In the genomic region with DNA sequence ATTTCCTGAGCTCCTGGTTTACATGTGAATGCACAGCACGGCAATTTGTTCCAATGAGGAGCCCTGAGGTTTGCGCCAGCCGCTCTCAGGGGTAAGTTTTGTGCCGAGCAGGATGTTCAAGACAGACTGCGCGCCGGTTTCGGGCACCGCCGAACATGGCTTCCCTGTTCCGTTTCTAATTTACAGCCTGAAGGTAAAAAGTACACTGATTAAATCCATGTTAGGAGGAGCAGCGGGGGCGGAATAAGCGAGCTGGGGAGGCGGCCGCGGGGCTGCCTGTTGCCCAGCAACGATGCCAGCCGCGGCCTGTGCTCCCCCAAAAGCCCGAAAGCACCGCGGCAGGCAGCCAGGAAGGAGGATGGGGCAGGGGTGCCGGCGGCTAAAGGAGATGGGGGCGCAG, we compare ENCODE assay signal across 10 cellular contexts. TPM values are rescaled to one million over a fixed set of nuclear protein-coding genes. Genes with fewer than 3 reads are reported as not detected.
DNase-seq lines count a peak whose midpoint lies in the region; ATAC-seq and TF ChIP-seq lines count a peak whose summit lies in the region.
"Had no signal": no experiment of that assay in that cellular context is flagged by ENCODE, and none has a peak within 500 bp of the region (broad histone marks: within the 10 kb centered on the region; RNA-seq: fewer than 3 reads in every experiment).

No MANE protein-coding gene starts in this region.

- H3K9me3 ChIP-seq in SK-N-SH = no peaks in the 10 kb centered on the region
- H3K9me3 ChIP-seq: esophagus muscularis mucosa had no signal

- H3K9me3 Mint-ChIP-seq in activated CD4-positive, alpha-beta memory T cell treated with anti-CD3 and anti-CD28 coated beads for 36 hours = no peaks in the 10 kb centered on the region
- H3K9me3 Mint-ChIP-seq in activated CD4-positive, alpha-beta memory T cell treated with anti-CD3 and anti-CD28 coated beads, Interleukin-2, amount 10 ng/mL, durations not matched to agents 7 days and 5 days = no peaks in the 10 kb centered on the region
- no peaks in the 10 kb centered on the region for H3K9me3 Mint-ChIP-seq in T-cell
- H3K9me3 Mint-ChIP-seq in stimulated activated naive B cell treated with anti-CD40 and anti-IgM and Interleukin-4, amounts not matched to agents 10 μg/mL and 1 μg/mL and 100 μg/mL, for 72 hours = no peaks in the 10 kb centered on the region

- intact Hi-C loops in activated CD4-positive, alpha-beta memory T cell treated with anti-CD3 and anti-CD28 coated beads for 36 hours (cut with micrococcal nuclease) = no loop called here

- no peak overlapping the region for H3K4me2 ChIP-seq in SK-N-SH

- H3K9ac ChIP-seq in SK-N-SH = no peak overlapping the region

- TF ChIP-seq RAD21 in SK-N-SH (IDR thresholded peaks at IDR 0.05; ENCODE audit: low read length) = no peak

- H3F3A ChIP-seq in SK-N-SH (replicated peaks; ENCODE audit: insufficient read depth) = peaks cover 20% of the 10 kb centered on the region

- no peaks in the 10 kb centered on the region for H4K20me1 ChIP-seq in SK-N-SH (ENCODE audit: insufficient read depth)

- no peaks in the 10 kb centered on the region for H3K36me3 ChIP-seq in SK-N-SH (replicated peaks in 1 of 2; ENCODE audit: control insufficient read depth in 1 of 2, insufficient read depth in 2 of 2, low read length in 1 of 2)

- no peak overlapping the region; the same call in 1 of the 2 replicates for H2AFZ ChIP-seq in SK-N-SH (ENCODE audit: low read depth)

- no peak overlapping the region for H3K27ac Mint-ChIP-seq in activated CD4-positive, alpha-beta memory T cell treated with anti-CD3 and anti-CD28 coated beads for 36 hours
- H3K27ac Mint-ChIP-seq in activated CD4-positive, alpha-beta memory T cell treated with anti-CD3 and anti-CD28 coated beads, Interleukin-2, amount 10 ng/mL, durations not matched to agents 7 days and 5 days = no peak overlapping the region
- H3K27ac Mint-ChIP-seq in T-cell = no peak overlapping the region
- H3K27ac Mint-ChIP-seq in stimulated activated naive B cell treated with anti-CD40 and anti-IgM and Interleukin-4, amounts not matched to agents 10 μg/mL and 1 μg/mL and 100 μg/mL, for 72 hours = peak overlapping the region; percentile 77

- CTCF ChIA-PET in activated CD4-positive, alpha-beta memory T cell treated with anti-CD3 and anti-CD28 coated beads for 36 hours (lab: Charles Lee) = interaction anchor here (0.5 to 4.8 kb wide), 49 partner anchors 9 to 581 kb away, joined by 3 to 50 read pairs (median 5); a partner anchor contains a TSS
- CTCF ChIA-PET in activated CD4-positive, alpha-beta memory T cell treated with anti-CD3 and anti-CD28 coated beads, Interleukin-2, amount 10 ng/mL, durations not matched to agents 7 days and 5 days (lab: Charles Lee) = interaction anchor here (0.6 to 5.8 kb wide), 43 partner anchors 9 to 452 kb away, joined by 3 to 78 read pairs (median 4); a partner anchor contains a TSS
- CTCF ChIA-PET in T-cell (lab: Charles Lee) = interaction anchor here (0.5 to 2.1 kb wide), 19 partner anchors 9 to 1223 kb away, joined by 3 to 10 read pairs (median 4); a partner anchor contains a TSS
- CTCF ChIA-PET in SK-N-SH (lab: Yijun Ruan, JAX) = interaction anchor here (0.5 to 6.8 kb wide), 58 partner anchors 9 to 1164 kb away, joined by 3 to 105 read pairs (median 4); a partner anchor contains a TSS

- H3K27me3 Mint-ChIP-seq in activated CD4-positive, alpha-beta memory T cell treated with anti-CD3 and anti-CD28 coated beads for 36 hours = peaks cover 23% of the 10 kb centered on the region
- peaks cover 38% of the 10 kb centered on the region for H3K27me3 Mint-ChIP-seq in activated CD4-positive, alpha-beta memory T cell treated with anti-CD3 and anti-CD28 coated beads, Interleukin-2, amount 10 ng/mL, durations not matched to agents 7 days and 5 days
- H3K27me3 Mint-ChIP-seq in T-cell = peaks cover 7 to 37% of the 10 kb centered on the region in 2 donors
- peaks cover 29 to 67% of the 10 kb centered on the region in 2 donors for H3K27me3 Mint-ChIP-seq in stimulated activated naive B cell treated with anti-CD40 and anti-IgM and Interleukin-4, amounts not matched to agents 10 μg/mL and 1 μg/mL and 100 μg/mL, for 72 hours

- H3K4me3 ChIP-seq in SK-N-SH (ENCODE audit: low read depth in 2 of 2, low read length in 1 of 2) = no peak overlapping the region

- peak in 2 of 4 experiments; percentile 12 to 56 for ATAC-seq in T-cell (replicated peaks in 1 of 4)
- ATAC-seq in stimulated activated naive B cell treated with anti-CD40 and anti-IgM and Interleukin-4, amounts not matched to agents 10 μg/mL and 1 μg/mL and 100 μg/mL, for 72 hours (replicated peaks) = peak in 1 of 2 donors; percentile 38

- no peak for DNase-seq in activated CD4-positive, alpha-beta memory T cell treated with anti-CD3 and anti-CD28 coated beads for 36 hours
- DNase-seq in activated CD4-positive, alpha-beta memory T cell treated with anti-CD3 and anti-CD28 coated beads, Interleukin-2, amount 10 ng/mL, durations not matched to agents 7 days and 5 days = no peak
- DNase-seq in T-cell (peak in 1 of 34 experiments; percentile 17), germinal center (ENCODE audit: low spot score) (peak; percentile 32), SK-N-SH (no peak), NCI-H526 (lab: John Stamatoyannopoulos, UW) (no peak), D341Med (ENCODE audit: low spot score) (no peak)
- DNase-seq in stimulated activated naive B cell treated with anti-CD40 and anti-IgM and Interleukin-4, amounts not matched to agents 10 μg/mL and 1 μg/mL and 100 μg/mL, for 72 hours = no peak

- 81% methylated on average over 26 of the region's 26 CpGs for WGBS in SK-N-SH (ENCODE audit: low lambda C conversion rate)

- no peaks in the 10 kb centered on the region for H3K27me3 ChIP-seq in SK-N-SH (ENCODE audit: insufficient read depth)

- POLR2A ChIA-PET in activated CD4-positive, alpha-beta memory T cell treated with anti-CD3 and anti-CD28 coated beads for 36 hours (lab: Charles Lee) = interaction anchor here (1.9 kb wide), 1 partner anchor 73 kb away, joined by 6 read pairs; a partner anchor contains a TSS
- POLR2A ChIA-PET in activated CD4-positive, alpha-beta memory T cell treated with anti-CD3 and anti-CD28 coated beads, Interleukin-2, amount 10 ng/mL, durations not matched to agents 7 days and 5 days (lab: Charles Lee) = interaction anchor here (1.0 to 1.5 kb wide), 2 partner anchors 291 to 352 kb away, joined by 3 to 5 read pairs; no protein-coding TSS in a partner anchor
- POLR2A ChIA-PET in T-cell (lab: Charles Lee) = no interaction called here
- POLR2A ChIA-PET in SK-N-SH (lab: Yijun Ruan, JAX) = no interaction called here

- no peak overlapping the region for H3K27ac ChIP-seq in SK-N-SH (ENCODE audit: low read depth in 2 of 2, low read length in 1 of 2)
- H3K27ac ChIP-seq: esophagus muscularis mucosa had no signal

- no peaks in the 10 kb centered on the region for H3K79me2 ChIP-seq in SK-N-SH (ENCODE audit: insufficient read depth)

- TF ChIP-seq EP300 in SK-N-SH (IDR thresholded peaks at IDR 0.05; ENCODE audit: borderline replicate concordance in 1 of 2, low read depth in 1 of 2, low read length in 1 of 2) = no peak

- H3K36me3 Mint-ChIP-seq in activated CD4-positive, alpha-beta memory T cell treated with anti-CD3 and anti-CD28 coated beads for 36 hours = peaks cover 2% of the 10 kb centered on the region
- no peaks in the 10 kb centered on the region for H3K36me3 Mint-ChIP-seq in activated CD4-positive, alpha-beta memory T cell treated with anti-CD3 and anti-CD28 coated beads, Interleukin-2, amount 10 ng/mL, durations not matched to agents 7 days and 5 days (ENCODE audit: low read depth)
- H3K36me3 Mint-ChIP-seq in T-cell = no peaks in the 10 kb centered on the region
- H3K36me3 Mint-ChIP-seq in stimulated activated naive B cell treated with anti-CD40 and anti-IgM and Interleukin-4, amounts not matched to agents 10 μg/mL and 1 μg/mL and 100 μg/mL, for 72 hours = no peaks in the 10 kb centered on the region
- H3K36me3 Mint-ChIP-seq: brain had no signal

- TF ChIP-seq CTCF in SK-N-SH (IDR thresholded peaks at IDR 0.05) = no peak

- no peaks in the 10 kb centered on the region for H3K9me2 ChIP-seq in SK-N-SH

- H3K4me3 Mint-ChIP-seq in activated CD4-positive, alpha-beta memory T cell treated with anti-CD3 and anti-CD28 coated beads for 36 hours = peak overlapping the region; percentile 20
- no peak overlapping the region for H3K4me3 Mint-ChIP-seq in activated CD4-positive, alpha-beta memory T cell treated with anti-CD3 and anti-CD28 coated beads, Interleukin-2, amount 10 ng/mL, durations not matched to agents 7 days and 5 days
- H3K4me3 Mint-ChIP-seq in T-cell = peak overlapping the region; percentile 67 to 73 (median 70)
- peak overlapping the region; percentile 79 to 87 for H3K4me3 Mint-ChIP-seq in stimulated activated naive B cell treated with anti-CD40 and anti-IgM and Interleukin-4, amounts not matched to agents 10 μg/mL and 1 μg/mL and 100 μg/mL, for 72 hours

- H3K4me1 ChIP-seq in SK-N-SH (ENCODE audit: control insufficient read depth in 1 of 2, insufficient read depth in 2 of 2, low read depth in 1 of 2, low read length in 1 of 2) = peaks cover 0 to 6% of the 10 kb centered on the region in 2 experiments; a peak in 1 of 4 replicates

- H3K4me1 Mint-ChIP-seq in activated CD4-positive, alpha-beta memory T cell treated with anti-CD3 and anti-CD28 coated beads for 36 hours (ENCODE audit: low read depth) = peaks cover 12% of the 10 kb centered on the region
- H3K4me1 Mint-ChIP-seq in activated CD4-positive, alpha-beta memory T cell treated with anti-CD3 and anti-CD28 coated beads, Interleukin-2, amount 10 ng/mL, durations not matched to agents 7 days and 5 days = peaks cover 15% of the 10 kb centered on the region
- peaks cover 11 to 12% (median 12%) of the 10 kb centered on the region in 3 donors for H3K4me1 Mint-ChIP-seq in T-cell
- H3K4me1 Mint-ChIP-seq in stimulated activated naive B cell treated with anti-CD40 and anti-IgM and Interleukin-4, amounts not matched to agents 10 μg/mL and 1 μg/mL and 100 μg/mL, for 72 hours = peaks cover 8 to 27% of the 10 kb centered on the region in 2 donors

RNA-seq across cellular contexts. Expression of a gene that starts 6.4 kb away (rescaled TPM):
- total RNA-seq in activated CD4-positive, alpha-beta memory T cell treated with anti-CD3 and anti-CD28 coated beads for 36 hours = not detected
- total RNA-seq in activated CD4-positive, alpha-beta memory T cell treated with anti-CD3 and anti-CD28 coated beads, Interleukin-2, amount 10 ng/mL, durations not matched to agents 7 days and 5 days = not detected
- total RNA-seq in T-cell = not detected
- polyA plus RNA-seq in SK-N-SH (2012; rRNA removed) = 0.23 and 0.30 TPM in 2 replicates
- polyA plus RNA-seq in SK-N-SH (2012; cell fraction: cytosol; rRNA removed) = 0.22 and 0.25 TPM in 2 replicates
- polyA plus RNA-seq in SK-N-SH (2012; cell fraction: nucleus; rRNA removed) = 0.11 and 0.14 TPM in 2 replicates

RNA-seq across cellular contexts. Expression of a gene that starts 11.0 kb away (rescaled TPM):
- total RNA-seq in activated CD4-positive, alpha-beta memory T cell treated with anti-CD3 and anti-CD28 coated beads for 36 hours = 1 to 10 TPM; 1.2 to 1.6 TPM
- total RNA-seq in activated CD4-positive, alpha-beta memory T cell treated with anti-CD3 and anti-CD28 coated beads, Interleukin-2, amount 10 ng/mL, durations not matched to agents 7 days and 5 days = 1 to 10 TPM; 2.5 to 2.7 TPM
- 1 to 10 TPM in 1 of 5 donors, under 1 TPM in 2, not detected in 2; 0.35 to 1.1 (median 0.62) TPM for total RNA-seq in T-cell
- polyA plus RNA-seq in SK-N-SH (2012; rRNA removed) = 3.8 and 4.8 TPM in 2 replicates
- 1.5 and 2.9 TPM in 2 replicates for polyA plus RNA-seq in SK-N-SH (2012; cell fraction: cytosol; rRNA removed)
- 11.3 and 13.4 TPM in 2 replicates for polyA plus RNA-seq in SK-N-SH (2012; cell fraction: nucleus; rRNA removed)

RNA-seq across cellular contexts. Expression of a gene that starts 42.4 kb away (rescaled TPM):
- 10 to 100 TPM; 31.1 to 32.8 TPM for total RNA-seq in activated CD4-positive, alpha-beta memory T cell treated with anti-CD3 and anti-CD28 coated beads for 36 hours
- total RNA-seq in activated CD4-positive, alpha-beta memory T cell treated with anti-CD3 and anti-CD28 coated beads, Interleukin-2, amount 10 ng/mL, durations not matched to agents 7 days and 5 days = 10 to 100 TPM; 29.7 to 31.8 TPM
- 10 to 100 TPM in 4 of 5 donors, 1 to 10 TPM in 1; 6.6 to 12.4 (median 11.0) TPM for total RNA-seq in T-cell
- 54.9 and 57.6 TPM in 2 replicates for polyA plus RNA-seq in SK-N-SH (2012; rRNA removed)
- polyA plus RNA-seq in SK-N-SH (2012; cell fraction: cytosol; rRNA removed) = 39.8 and 45.4 TPM in 2 replicates
- polyA plus RNA-seq in SK-N-SH (2012; cell fraction: nucleus; rRNA removed) = 106 and 142 TPM in 2 replicates

RNA-seq across cellular contexts. Expression of a gene that starts 46.8 kb away (rescaled TPM):
- total RNA-seq in activated CD4-positive, alpha-beta memory T cell treated with anti-CD3 and anti-CD28 coated beads for 36 hours = under 1 TPM; 0.43 to 0.73 TPM
- 1 to 10 TPM in 1 of 2 experiments, under 1 TPM in 1; 0.68 to 1.2 TPM for total RNA-seq in activated CD4-positive, alpha-beta memory T cell treated with anti-CD3 and anti-CD28 coated beads, Interleukin-2, amount 10 ng/mL, durations not matched to agents 7 days and 5 days
- total RNA-seq in T-cell = 1 to 10 TPM in 2 of 5 donors, under 1 TPM in 3; 0.63 to 1.9 (median 0.92) TPM
- 0.82 and 1.2 TPM in 2 replicates for polyA plus RNA-seq in SK-N-SH (2012; rRNA removed)
- 0.53 and 0.59 TPM in 2 replicates for polyA plus RNA-seq in SK-N-SH (2012; cell fraction: cytosol; rRNA removed)
- 1.2 and 1.8 TPM in 2 replicates for polyA plus RNA-seq in SK-N-SH (2012; cell fraction: nucleus; rRNA removed)

RNA-seq across cellular contexts. Expression of a gene that starts 47.0 kb away (rescaled TPM):
- total RNA-seq in activated CD4-positive, alpha-beta memory T cell treated with anti-CD3 and anti-CD28 coated beads for 36 hours = 100 to 1,000 TPM; 540 to 565 TPM
- 100 to 1,000 TPM; 281 to 293 TPM for total RNA-seq in activated CD4-positive, alpha-beta memory T cell treated with anti-CD3 and anti-CD28 coated beads, Interleukin-2, amount 10 ng/mL, durations not matched to agents 7 days and 5 days
- 100 to 1,000 TPM; 119 to 139 (median 132) TPM for total RNA-seq in T-cell
- 510 and 694 TPM in 2 replicates for polyA plus RNA-seq in SK-N-SH (2012; rRNA removed)
- 502 and 579 TPM in 2 replicates for polyA plus RNA-seq in SK-N-SH (2012; cell fraction: cytosol; rRNA removed)
- polyA plus RNA-seq in SK-N-SH (2012; cell fraction: nucleus; rRNA removed) = 235 and 349 TPM in 2 replicates

Comparison
In these comparisons a context has a peak if more than half of its experiments do, and no peak if none do; other contexts are left out.
1. POLR2A ChIA-PET loops: an anchor here in activated CD4-positive, alpha-beta memory T cell treated with anti-CD3 and anti-CD28 coated beads for 36 hours (1.9 kb wide) and activated CD4-positive, alpha-beta memory T cell treated with anti-CD3 and anti-CD28 coated beads, Interleukin-2, amount 10 ng/mL, durations not matched to agents 7 days and 5 days (1.0 to 1.5 kb wide); none called in T-cell and SK-N-SH.